Comparison of ENCODE assay signal across 30 cellular contexts in genomic region chr6:14819001-14819400, GRCh38.
DNase-seq lines count a peak whose midpoint lies in the region; ATAC-seq, FAIRE-seq and TF ChIP-seq lines count a peak whose summit lies in the region.
"Had no signal": no experiment of that assay in that cellular context is flagged by ENCODE, and none has a peak within 500 bp of the region (broad histone marks: within the 10 kb centered on the region; RNA-seq: fewer than 3 reads in every experiment).

No MANE protein-coding gene starts in this region.

- BruUV-seq in IMR-90 (replicated peaks; lab: Mats Ljungman, UMichigan) (no TSS peak), OCI-LY7 (replicated peaks; lab: Mats Ljungman, UMichigan) (no TSS peak)

- peaks cover 4% of the 10 kb centered on the region; the same call in 1 of the 2 replicates for H3K4me1 ChIP-seq in IMR-90 (ENCODE audit: control insufficient read depth, insufficient read depth, low read length)
- H3K4me1 ChIP-seq in H1 (replicated peaks in 1 of 4; ENCODE audit: control insufficient read depth in 3 of 4, insufficient read depth in 4 of 4, low read length in 3 of 4), result peaks cover 4 to 15% (median 6%) of the 10 kb centered on the region in 4 experiments; a peak in 6 of 7 replicates
- H3K4me1 ChIP-seq in neural progenitor cell, result peaks cover 32% of the 10 kb centered on the region
- H3K4me1 ChIP-seq in OCI-LY7 (ENCODE audit: insufficient read depth, low read length, poor library complexity, severe bottlenecking), result no peaks in the 10 kb centered on the region
- H3K4me1 ChIP-seq: SJCRH30 had no signal

- no peak overlapping the region for H2AK5ac ChIP-seq in IMR-90 (ENCODE audit: low read depth, low read length)
- H2AK5ac ChIP-seq in H1 (ENCODE audit: low read depth, low read length), result no peak overlapping the region

- peaks cover 5% of the 10 kb centered on the region for H3K9me3 Mint-ChIP-seq in neural progenitor cell
- H3K9me3 Mint-ChIP-seq: CD8-positive, alpha-beta memory T cell; mesothelial cell of epicardium; naive thymus-derived CD8-positive, alpha-beta T cell; stimulated activated naive CD8-positive, alpha-beta T cell treated with anti-CD3 and anti-CD28 coated beads, Interleukin-15, amount 100 ng/mL, for 72 hours had no signal

- WGBS in IMR-90 (ENCODE audit: extremely low coverage in 2 of 2, insufficient read length in 1 of 2), 2 experiments, result 85% methylated on average over 2 of the region's 4 CpGs; no CpG with 5 or more reads in 1 of the 2 experiments
- 95% methylated on average over 4 of the region's 4 CpGs; no CpG with 5 or more reads in 1 of the 2 experiments for WGBS in H1 (ENCODE audit: extremely low coverage in 1 of 2, insufficient coverage in 1 of 2, insufficient read length in 1 of 2, insufficient replicate concordance in 2 of 2, low coverage in 1 of 2, low lambda C conversion rate in 2 of 2, missing lambda C conversion rate in 1 of 2), 2 experiments

- peak overlapping the region; percentile 88; the same call in 1 of the 2 replicates for H2BK12ac ChIP-seq in H1 (ENCODE audit: low read depth, low read length)

- H4K5ac ChIP-seq in IMR-90 (ENCODE audit: low read depth, low read length), result no peak overlapping the region
- H4K5ac ChIP-seq in H1 (ENCODE audit: insufficient read length, low read depth, low read length), result no peak overlapping the region

- no peak for TF ChIP-seq CTCF in IMR-90 (conservative IDR thresholded peaks at IDR 0.05; ENCODE audit: low read depth, low read length)
- no peak for TF ChIP-seq CTCF in H1 (IDR thresholded peaks at IDR 0.05; ENCODE audit: control extremely low read depth in 1 of 3, insufficient read depth in 1 of 3, low read depth in 1 of 3, low read length in 3 of 3)
- TF ChIP-seq CTCF in neural progenitor cell (IDR thresholded peaks at IDR 0.05), result no peak
- no peak for TF ChIP-seq CTCF in OCI-LY7 (conservative IDR thresholded peaks at IDR 0.05; ENCODE audit: low read length)

- TF ChIP-seq RAD21 in IMR-90 (IDR thresholded peaks at IDR 0.05; ENCODE audit: low read length) (no peak), H1 (IDR thresholded peaks at IDR 0.05 in 1 of 2, conservative IDR thresholded peaks at IDR 0.05 in 1 of 2; ENCODE audit: low read depth in 2 of 2, low read length in 2 of 2) (no peak)

- H3K9ac ChIP-seq in IMR-90 (ENCODE audit: low read depth, low read length), result no peak overlapping the region
- H3K9ac ChIP-seq in H1 (replicated peaks in 1 of 4; ENCODE audit: extremely low read depth in 1 of 4, low read depth in 3 of 4, low read length in 3 of 4), result no peak overlapping the region
- H3K9ac ChIP-seq in neural progenitor cell, result no peak overlapping the region

- H3K27me3 Mint-ChIP-seq in neural progenitor cell (ENCODE audit: insufficient read depth, low read depth), result peaks cover 17% of the 10 kb centered on the region

- H3K56ac ChIP-seq in IMR-90 (ENCODE audit: extremely low read depth, insufficient read depth, low read length), result no peak overlapping the region
- H3K56ac ChIP-seq in H1 (replicated peaks; ENCODE audit: insufficient read length, low read depth, low read length), result no peak overlapping the region

- 0 out of 2 replicates have a peak, but pooled peaks cover 5% of the 10 kb centered on the region for H3K9me1 ChIP-seq in IMR-90 (ENCODE audit: insufficient read depth, low read length)

- H3K36me3 Mint-ChIP-seq in neural progenitor cell, result peaks cover 2% of the 10 kb centered on the region
- H3K36me3 Mint-ChIP-seq: mesothelial cell of epicardium; naive thymus-derived CD8-positive, alpha-beta T cell had no signal

- H3K4me2 ChIP-seq in IMR-90 (ENCODE audit: low read depth, low read length) (no peak overlapping the region), H1 (ENCODE audit: insufficient read depth in 1 of 2, low read depth in 2 of 2, low read length in 2 of 2) (no peak overlapping the region), neural progenitor cell (no peak overlapping the region), OCI-LY7 (ENCODE audit: low read length) (no peak overlapping the region)

- no peaks in the 10 kb centered on the region for H3K9me2 ChIP-seq in OCI-LY7 (ENCODE audit: insufficient read depth, low read length)

- no peak overlapping the region for H3K27ac ChIP-seq in IMR-90 (ENCODE audit: insufficient read depth, low read length)
- H3K27ac ChIP-seq in H1 (ENCODE audit: low read depth, low read length), result no peak overlapping the region
- no peak overlapping the region for H3K27ac ChIP-seq in neural progenitor cell
- no peak overlapping the region for H3K27ac ChIP-seq in OCI-LY7 (ENCODE audit: low read depth, low read length, poor library complexity, severe bottlenecking)
- H3K27ac ChIP-seq: SJCRH30, thoracic aorta had no signal

- no peaks in the 10 kb centered on the region; the same call in 1 of the 2 replicates for H3K23me2 ChIP-seq in H1 (ENCODE audit: low read depth, low read length)

- no peak for TF ChIP-seq EP300 in H1 (IDR thresholded peaks at IDR 0.05; ENCODE audit: borderline replicate concordance in 1 of 2, low read depth in 2 of 2, low read length in 2 of 2)

- H3K36me3 ChIP-seq in IMR-90 (ENCODE audit: control insufficient read depth, insufficient read depth, low read length) (no peaks in the 10 kb centered on the region), H1 (ENCODE audit: control insufficient read depth in 2 of 4, insufficient read depth in 4 of 4, low read length in 3 of 4) (no peaks in the 10 kb centered on the region), neural progenitor cell (no peaks in the 10 kb centered on the region), OCI-LY7 (ENCODE audit: insufficient read depth, low read length) (no peaks in the 10 kb centered on the region)
- H3K36me3 ChIP-seq: SJCRH30, thoracic aorta had no signal

- FAIRE-seq in H1 (lab: Jason Lieb, UNC), result no peak
- FAIRE-seq: GM12878, GM19239, islet of Langerhans had no signal

- no peaks in the 10 kb centered on the region for H3K9me3 ChIP-seq in IMR-90 (ENCODE audit: control insufficient read depth, insufficient read depth, low read length)
- no peaks in the 10 kb centered on the region for H3K9me3 ChIP-seq in H1 (ENCODE audit: insufficient read depth in 2 of 2, low read depth in 1 of 2, low read length in 1 of 2)
- H3K9me3 ChIP-seq in neural progenitor cell (ENCODE audit: low read depth), result no peaks in the 10 kb centered on the region
- H3K9me3 ChIP-seq in OCI-LY7 (ENCODE audit: low read length), result no peaks in the 10 kb centered on the region
- H3K9me3 ChIP-seq: SJCRH30, thoracic aorta had no signal

- DNase-seq in AG08395 (ENCODE audit: low spot score) (peak; percentile 16), IMR-90 (no peak), H1 (ENCODE audit: low read depth in 1 of 2, low spot score in 2 of 2) (no peak), neural progenitor cell (ENCODE audit: low spot score) (no peak), GM19240 (ENCODE audit: insufficient read length, low spot score) (no peak), NCI-H2196 treated with DMSO at 0.1 percent for 48 hours (lab: John Stamatoyannopoulos, UW; ENCODE audit: unreplicated experiment) (no peak), OCI-LY7 (ENCODE audit: low spot score) (no peak)
- DNase-seq: activated CD4-positive, alpha-beta T cell treated with anti-CD3 and anti-CD28 coated beads for 1 hour; activated effector memory CD4-positive, alpha-beta T cell treated with anti-CD3 and anti-CD28 coated beads, Interleukin-2, amount 50 U/mL, for 16 hours; CD8-positive, alpha-beta memory T cell; central memory CD4-positive, alpha-beta T cell; cortex of kidney; DMS 273 treated with DMSO at 0.1 percent for 48 hours; H7; Karpas-422; naive thymus-derived CD8-positive, alpha-beta T cell; NCI-H1436; NCI-H2081 treated with DMSO at 0.1 percent for 48 hours; NCI-H345; NCI-H774; SJCRH30; stimulated activated CD4-positive, alpha-beta T cell treated with anti-CD3 and anti-CD28 coated beads, Interleukin-1b, Interleukin-23, amount 100 ng/mL, for 48 hours; stimulated activated naive CD8-positive, alpha-beta T cell treated with anti-CD3 and anti-CD28 coated beads, Interleukin-15, amount 100 ng/mL, for 72 hours; SW 1271 had no signal

- H2AK9ac ChIP-seq in IMR-90 (replicated peaks; ENCODE audit: low read depth, low read length, poor library complexity), result no peak overlapping the region

- H3F3A ChIP-seq in neural progenitor cell (ENCODE audit: low read depth), result peaks cover 31% of the 10 kb centered on the region

- H3K23ac ChIP-seq in IMR-90 (ENCODE audit: low read depth, low read length) (no peak overlapping the region), H1 (ENCODE audit: insufficient read length) (no peak overlapping the region)

- CTCF ChIA-PET in IMR-90 (lab: Yijun Ruan, JAX) (no interaction called here), H1 (lab: Charles Lee; ENCODE audit: partially characterized antibody) (interaction anchor here (0.7 to 1.3 kb wide), 2 partner anchors 13 to 14 kb away, joined by 3 to 4 read pairs; no protein-coding TSS in a partner anchor), OCI-LY7 (lab: Charles Lee; ENCODE audit: unreplicated experiment) (no interaction called here)

- H3K79me2 ChIP-seq in H1 (ENCODE audit: control insufficient read depth in 1 of 2, insufficient read depth in 2 of 2, low read length in 2 of 2) (no peaks in the 10 kb centered on the region), neural progenitor cell (ENCODE audit: low read depth) (no peaks in the 10 kb centered on the region), OCI-LY7 (ENCODE audit: insufficient read depth, low read depth, low read length) (no peaks in the 10 kb centered on the region)

- POLR2A ChIA-PET in IMR-90 (lab: Charles Lee; ENCODE audit: unreplicated experiment) (no interaction called here), H1 (lab: Charles Lee; ENCODE audit: partially characterized antibody) (no interaction called here), OCI-LY7 (lab: Charles Lee) (interaction anchor here (0.6 kb wide), 1 partner anchor 738 kb away, joined by 3 read pairs; no protein-coding TSS in a partner anchor)

- H2BK20ac ChIP-seq in IMR-90 (ENCODE audit: low read depth, low read length), result no peak overlapping the region
- no peak overlapping the region; the same call in 1 of the 2 replicates for H2BK20ac ChIP-seq in H1 (ENCODE audit: low read length)

- H3K4me3 ChIP-seq in IMR-90 (ENCODE audit: insufficient read depth, low read depth, low read length) (no peak overlapping the region), H1 (ENCODE audit: extremely low read depth in 1 of 4, insufficient read depth in 2 of 4, low read depth in 3 of 4, low read length in 4 of 4) (no peak overlapping the region), neural progenitor cell (no peak overlapping the region), OCI-LY7 (ENCODE audit: low read depth, low read length, poor library complexity, severe bottlenecking) (no peak overlapping the region)
- H3K4me3 ChIP-seq: GM12878, SJCRH30, thoracic aorta had no signal

- H3K4ac ChIP-seq in IMR-90 (ENCODE audit: low read depth, low read length) (peak overlapping the region; percentile 56; the same call in 1 of the 2 replicates), H1 (replicated peaks; ENCODE audit: insufficient read length, low read depth, low read length) (no peak overlapping the region)

- peaks cover 48% of the 10 kb centered on the region for H3K4me1 Mint-ChIP-seq in neural progenitor cell
- H3K4me1 Mint-ChIP-seq: CD8-positive, alpha-beta memory T cell had no signal

- H4K8ac ChIP-seq in IMR-90 (ENCODE audit: low read depth in 2 of 2, low read length in 2 of 2), result no peak overlapping the region
- H4K8ac ChIP-seq in H1 (ENCODE audit: extremely low read depth, insufficient read depth, low read length), result no peak overlapping the region

- H3K14ac ChIP-seq in IMR-90 (replicated peaks; ENCODE audit: low read depth, low read length) (no peak overlapping the region), H1 (ENCODE audit: insufficient read length) (no peak overlapping the region)

- H2BK120ac ChIP-seq in IMR-90 (ENCODE audit: low read depth, low read length) (no peak overlapping the region), H1 (replicated peaks; ENCODE audit: low read depth, low read length) (no peak overlapping the region)

- H4K20me1 ChIP-seq in IMR-90 (ENCODE audit: insufficient read depth, low read length) (no peaks in the 10 kb centered on the region), H1 (replicated peaks in 1 of 2; ENCODE audit: control insufficient read depth in 1 of 2, insufficient read depth in 2 of 2, low read length in 2 of 2) (no peaks in the 10 kb centered on the region), neural progenitor cell (ENCODE audit: low read depth) (peaks cover 9% of the 10 kb centered on the region), OCI-LY7 (ENCODE audit: insufficient read depth, low read length) (no peaks in the 10 kb centered on the region)

- in situ Hi-C loops in IMR-90 (cut with MboI; ENCODE audit: low sequenced_read_pairs), result no loop called here

- H2BK5ac ChIP-seq in IMR-90 (ENCODE audit: low read depth, low read length, poor library complexity, severe bottlenecking) (no peak overlapping the region), H1 (ENCODE audit: low read depth, low read length) (peak overlapping the region; percentile 38; the same call in 1 of the 2 replicates)

- dilution Hi-C loops in IMR-90 (cut with HindIII; ENCODE audit: low sequenced_read_pairs, unreplicated experiment), result no loop called here

- H3K79me1 ChIP-seq in IMR-90 (ENCODE audit: low read depth in 1 of 2, low read length in 2 of 2) (no peaks in the 10 kb centered on the region), H1 (ENCODE audit: low read depth, low read length) (peaks cover 2% of the 10 kb centered on the region)

- no peak for TF ChIP-seq POLR2A in IMR-90 (IDR thresholded peaks at IDR 0.05; ENCODE audit: low read depth, low read length)
- TF ChIP-seq POLR2A in H1 (IDR thresholded peaks at IDR 0.05; ENCODE audit: control extremely low read depth in 1 of 2, low read depth in 2 of 2, low read length in 2 of 2), result no peak

- H3K27ac Mint-ChIP-seq in neural progenitor cell, result peak overlapping the region; percentile 26
- H3K27ac Mint-ChIP-seq: CD8-positive, alpha-beta memory T cell; mesothelial cell of epicardium; naive thymus-derived CD8-positive, alpha-beta T cell had no signal

- no peak overlapping the region for H3K18ac ChIP-seq in IMR-90 (ENCODE audit: low read depth, low read length)
- H3K18ac ChIP-seq in H1 (ENCODE audit: extremely low read depth, low read length), result peak overlapping the region; percentile 52; the same call in 1 of the 2 replicates

- no peak for ATAC-seq in IMR-90 (ENCODE audit: low read depth)
- ATAC-seq: esophagus mucosa; GM12878; naive thymus-derived CD8-positive, alpha-beta T cell; stimulated activated naive CD8-positive, alpha-beta T cell treated with anti-CD3 and anti-CD28 coated beads, Interleukin-15, amount 100 ng/mL, for 72 hours had no signal

- H4K91ac ChIP-seq in IMR-90 (ENCODE audit: insufficient read depth, low read depth, low read length), result no peak overlapping the region
- H4K91ac ChIP-seq in H1 (replicated peaks; ENCODE audit: insufficient read length, low read length), result no peak overlapping the region

- H3K4me3 Mint-ChIP-seq in neural progenitor cell, result no peak overlapping the region
- H3K4me3 Mint-ChIP-seq: CD8-positive, alpha-beta memory T cell; mesothelial cell of epicardium; naive thymus-derived CD8-positive, alpha-beta T cell; stimulated activated naive CD8-positive, alpha-beta T cell treated with anti-CD3 and anti-CD28 coated beads, Interleukin-15, amount 100 ng/mL, for 72 hours had no signal

- H2BK15ac ChIP-seq in IMR-90 (ENCODE audit: low read depth, low read length) (no peak overlapping the region), H1 (ENCODE audit: low read length) (peak overlapping the region; percentile 84; the same call in 1 of the 2 replicates)

- H2AFZ ChIP-seq in IMR-90 (replicated peaks; ENCODE audit: low read length, poor library complexity) (no peak overlapping the region), H1 (ENCODE audit: low read length) (no peak overlapping the region), neural progenitor cell (replicated peaks) (no peak overlapping the region), OCI-LY7 (ENCODE audit: low read length) (no peak overlapping the region)

- intact Hi-C loops in IMR-90 (cut with micrococcal nuclease) (no loop called here), OCI-LY7 (cut with micrococcal nuclease; ENCODE audit: unreplicated experiment) (no loop called here)

- no peaks in the 10 kb centered on the region for H3K27me3 ChIP-seq in IMR-90 (ENCODE audit: control insufficient read depth, insufficient read depth, low read length)
- H3K27me3 ChIP-seq in H1 (replicated peaks in 1 of 4; ENCODE audit: control insufficient read depth in 3 of 4, extremely low read depth in 1 of 4, insufficient read depth in 3 of 4, low read length in 3 of 4), result no peaks in the 10 kb centered on the region
- peaks cover 38% of the 10 kb centered on the region for H3K27me3 ChIP-seq in neural progenitor cell
- H3K27me3 ChIP-seq: SJCRH30 had no signal
